In the genomic region with DNA sequence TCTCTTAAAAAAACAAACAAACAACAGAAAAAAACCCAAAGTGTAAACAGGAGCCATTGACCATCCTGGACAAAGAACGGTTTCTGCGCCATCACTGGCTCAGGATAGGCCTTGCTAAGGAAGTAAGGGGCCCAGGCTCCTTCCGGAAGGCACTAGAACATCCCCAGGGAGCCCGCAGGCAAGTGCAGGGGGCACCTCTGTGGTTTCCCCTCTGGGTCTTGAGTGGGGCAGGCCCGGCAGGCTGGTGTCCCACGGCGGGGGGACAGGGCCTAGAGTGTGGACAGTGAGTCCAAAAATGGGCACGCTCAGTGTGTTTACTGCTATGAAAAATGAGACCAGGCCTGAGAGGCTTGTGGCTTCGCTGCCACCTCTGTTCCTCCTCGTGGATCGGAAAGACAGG, we compare ENCODE assay signal across 20 cellular contexts. TPM values are rescaled to one million over a fixed set of nuclear protein-coding genes. Genes with fewer than 3 reads are reported as not detected.
DNase-seq lines count a peak whose midpoint lies in the region; ATAC-seq and TF ChIP-seq lines count a peak whose summit lies in the region.
"Had no signal": no experiment of that assay in that cellular context is flagged by ENCODE, and none has a peak within 500 bp of the region (broad histone marks: within the 10 kb centered on the region; RNA-seq: fewer than 3 reads in every experiment).

No MANE protein-coding gene starts in this region.

- intact Hi-C loops in thyroid gland (cut with DNase I): no loop called here

- ATAC-seq in HG03135 (IDR thresholded peaks at IDR 0.05; ENCODE audit: unreplicated experiment): no peak
- no peak for ATAC-seq in GM18505 (IDR thresholded peaks at IDR 0.05; ENCODE audit: unreplicated experiment)
- ATAC-seq in GM21825 (IDR thresholded peaks at IDR 0.05; ENCODE audit: unreplicated experiment): no peak
- ATAC-seq in activated CD8-positive, alpha-beta T cell treated with anti-CD3 and anti-CD28 coated beads, Interleukin-2, amount 10 ng/mL, durations not matched to agents 7 days and 5 days: no peak
- ATAC-seq: PC-3 had no signal

- no peak for DNase-seq in thyroid gland
- DNase-seq in activated CD8-positive, alpha-beta T cell treated with anti-CD3 and anti-CD28 coated beads, Interleukin-2, amount 10 ng/mL, durations not matched to agents 7 days and 5 days: no peak
- DNase-seq: C1 segment of cervical spinal cord; CD8-positive, alpha-beta memory T cell; DMS79 treated with DMSO at 0.1 percent for 48 hours; H7; Karpas-422; NCI-H1417 treated with DMSO at 0.1 percent for 48 hours; NCI-H187 treated with DMSO at 0.1 percent for 48 hours; NCI-H345; NCI-H524 treated with DMSO at 0.1 percent for 48 hours; PC-3 had no signal

- no peaks in the 10 kb centered on the region for H3K36me3 ChIP-seq in BLaER1 treated with 17β-estradiol and CSF1 and Interleukin-3, amounts not matched to agents 10 nM and 100 nM
- H3K36me3 ChIP-seq in thyroid gland: no peaks in the 10 kb centered on the region
- H3K36me3 ChIP-seq: SJSA1 had no signal

- peak overlapping the region; percentile 28 to 93 (median 88); a peak in 21 of 22 replicates for H3K27ac ChIP-seq in BLaER1 treated with 17β-estradiol and CSF1 and Interleukin-3, amounts not matched to agents 10 nM and 100 nM
- peak overlapping the region; percentile 63 for H3K27ac ChIP-seq in VCaP
- peak overlapping the region in 2 of 3 donors; percentile 62 to 79 for H3K27ac ChIP-seq in thyroid gland
- H3K27ac ChIP-seq: SJSA1 had no signal

- TF ChIP-seq CTCF in VCaP (conservative IDR thresholded peaks at IDR 0.05) (no peak), nephron (IDR thresholded peaks at IDR 0.05; ENCODE audit: unreplicated experiment in 3 of 3) (no peak), thyroid gland (IDR thresholded peaks at IDR 0.05) (no peak)

- H3K27ac Mint-ChIP-seq in nephron: peak overlapping the region; percentile 90 to 94 (median 92)
- H3K27ac Mint-ChIP-seq in activated CD8-positive, alpha-beta T cell treated with anti-CD3 and anti-CD28 coated beads, Interleukin-2, amount 10 ng/mL, durations not matched to agents 7 days and 5 days: no peak overlapping the region
- H3K27ac Mint-ChIP-seq: CD8-positive, alpha-beta memory T cell had no signal

- H3K27me3 Mint-ChIP-seq in nephron (ENCODE audit: low read depth): no peaks in the 10 kb centered on the region
- no peaks in the 10 kb centered on the region for H3K27me3 Mint-ChIP-seq in activated CD8-positive, alpha-beta T cell treated with anti-CD3 and anti-CD28 coated beads, Interleukin-2, amount 10 ng/mL, durations not matched to agents 7 days and 5 days (ENCODE audit: low read depth)

- 81 to 86% methylated on average over 11 of the region's 11 CpGs for WGBS in thyroid gland, 2 donors

- H3K4me2 ChIP-seq in BLaER1 treated with 17β-estradiol and CSF1 and Interleukin-3, amounts not matched to agents 10 nM and 100 nM: peak overlapping the region; percentile 61 to 96 (median 83)

- H3K27me3 ChIP-seq in BLaER1 treated with 17β-estradiol and CSF1 and Interleukin-3, amounts not matched to agents 10 nM and 100 nM: no peaks in the 10 kb centered on the region; a peak in 1 of 22 replicates
- no peaks in the 10 kb centered on the region for H3K27me3 ChIP-seq in thyroid gland
- H3K27me3 ChIP-seq: SJSA1 had no signal

- no peaks in the 10 kb centered on the region for H3K9me3 Mint-ChIP-seq in nephron
- H3K9me3 Mint-ChIP-seq in activated CD8-positive, alpha-beta T cell treated with anti-CD3 and anti-CD28 coated beads, Interleukin-2, amount 10 ng/mL, durations not matched to agents 7 days and 5 days (ENCODE audit: insufficient read depth): no peaks in the 10 kb centered on the region
- H3K9me3 Mint-ChIP-seq: CD8-positive, alpha-beta memory T cell; IgD-negative memory B cell had no signal

- no peaks in the 10 kb centered on the region for H4K20me1 ChIP-seq in BLaER1 treated with 17β-estradiol and CSF1 and Interleukin-3, amounts not matched to agents 10 nM and 100 nM

- H3K4me1 Mint-ChIP-seq in nephron: peaks cover 31% of the 10 kb centered on the region
- peaks cover 12% of the 10 kb centered on the region for H3K4me1 Mint-ChIP-seq in activated CD8-positive, alpha-beta T cell treated with anti-CD3 and anti-CD28 coated beads, Interleukin-2, amount 10 ng/mL, durations not matched to agents 7 days and 5 days (ENCODE audit: low read depth)

- TF ChIP-seq POLR2A in thyroid gland (IDR thresholded peaks at IDR 0.05): no peak
- no peak for TF ChIP-seq POLR2A in GM18505 (IDR thresholded peaks at IDR 0.05; ENCODE audit: borderline replicate concordance, extremely low read depth, insufficient read depth, insufficient read length)

- H3K4me3 ChIP-seq in BLaER1 treated with 17β-estradiol and CSF1 and Interleukin-3, amounts not matched to agents 10 nM and 100 nM: peak overlapping the region in 5 of 10 experiments; percentile 10 to 36 (median 16); a peak in 4 of 20 replicates
- no peak overlapping the region for H3K4me3 ChIP-seq in thyroid gland (replicated peaks in 1 of 3)
- H3K4me3 ChIP-seq: SJSA1 had no signal

- H3K36me3 Mint-ChIP-seq in nephron (ENCODE audit: low read depth): no peaks in the 10 kb centered on the region
- no peaks in the 10 kb centered on the region for H3K36me3 Mint-ChIP-seq in activated CD8-positive, alpha-beta T cell treated with anti-CD3 and anti-CD28 coated beads, Interleukin-2, amount 10 ng/mL, durations not matched to agents 7 days and 5 days (ENCODE audit: low read depth)
- H3K36me3 Mint-ChIP-seq: CD8-positive, alpha-beta memory T cell; IgD-negative memory B cell had no signal

- peaks cover 58 to 95% (median 88%) of the 10 kb centered on the region in 10 experiments for H3K4me1 ChIP-seq in BLaER1 treated with 17β-estradiol and CSF1 and Interleukin-3, amounts not matched to agents 10 nM and 100 nM
- H3K4me1 ChIP-seq in thyroid gland: peaks cover 14 to 29% of the 10 kb centered on the region in 2 donors

- H3K9me3 ChIP-seq in BLaER1 treated with 17β-estradiol and CSF1 and Interleukin-3, amounts not matched to agents 10 nM and 100 nM (replicated peaks in 1 of 11): peaks cover 0 to 3% (median 0%) of the 10 kb centered on the region in 11 experiments; a peak in 2 of 22 replicates
- H3K9me3 ChIP-seq in thyroid gland: no peaks in the 10 kb centered on the region
- H3K9me3 ChIP-seq: SJSA1 had no signal

- CTCF ChIA-PET in activated CD8-positive, alpha-beta T cell treated with anti-CD3 and anti-CD28 coated beads, Interleukin-2, amount 10 ng/mL, durations not matched to agents 7 days and 5 days (lab: Charles Lee): interaction anchor here (1.1 kb wide), 1 partner anchor 9 kb away, joined by 3 read pairs; no protein-coding TSS in a partner anchor

- POLR2A ChIA-PET in activated CD8-positive, alpha-beta T cell treated with anti-CD3 and anti-CD28 coated beads, Interleukin-2, amount 10 ng/mL, durations not matched to agents 7 days and 5 days (lab: Charles Lee): interaction anchor here (1.2 kb wide), 1 partner anchor 164 kb away, joined by 4 read pairs; no protein-coding TSS in a partner anchor

- H3K9ac ChIP-seq in BLaER1 treated with 17β-estradiol and CSF1 and Interleukin-3, amounts not matched to agents 10 nM and 100 nM: peak overlapping the region; percentile 15 to 85 (median 76); a peak in 20 of 22 replicates

- H3K4me3 Mint-ChIP-seq in nephron: peak overlapping the region in 1 of 3 experiments; percentile 62
- no peak overlapping the region for H3K4me3 Mint-ChIP-seq in activated CD8-positive, alpha-beta T cell treated with anti-CD3 and anti-CD28 coated beads, Interleukin-2, amount 10 ng/mL, durations not matched to agents 7 days and 5 days
- H3K4me3 Mint-ChIP-seq: CD8-positive, alpha-beta memory T cell had no signal

RNA-seq across cellular contexts. Expression of gene RANBP3, which starts 14.8 kb away (rescaled TPM):
- 100 to 1,000 TPM in 1 of 4 donors, 10 to 100 TPM in 3; 57.8 to 148 (median 82.7) TPM for total RNA-seq in thyroid gland
- 10 to 100 TPM; 82.2 to 93.6 TPM for total RNA-seq in activated CD8-positive, alpha-beta T cell treated with anti-CD3 and anti-CD28 coated beads, Interleukin-2, amount 10 ng/mL, durations not matched to agents 7 days and 5 days
